Comparison of ENCODE assay signal across 16 cellular contexts in genomic region chr11:94934836-94935235, GRCh38. TPM values are rescaled to one million over a fixed set of nuclear protein-coding genes. Genes with fewer than 3 reads are reported as not detected.
DNase-seq lines count a peak whose midpoint lies in the region; ATAC-seq and TF ChIP-seq lines count a peak whose summit lies in the region.
"Had no signal": no experiment of that assay in that cellular context is flagged by ENCODE, and none has a peak within 500 bp of the region (broad histone marks: within the 10 kb centered on the region; RNA-seq: fewer than 3 reads in every experiment).

No MANE protein-coding gene starts in this region.

- peaks cover 3% of the 10 kb centered on the region for H3K9me3 Mint-ChIP-seq in T-helper 2 cell treated with Interferon-gamma antibody and Interleukin-4, amounts not matched to agents 5 μg/mL and 100 μg/mL, for 36 hours

- TF ChIP-seq CTCF in A673 (conservative IDR thresholded peaks at IDR 0.05; ENCODE audit: low read depth, low read length), result no peak
- no peak for TF ChIP-seq CTCF in DND-41 (IDR thresholded peaks at IDR 0.05; ENCODE audit: borderline replicate concordance, extremely low read depth, low read length, poor library complexity, severe bottlenecking)

- no peak overlapping the region for H2AFZ ChIP-seq in DND-41 (ENCODE audit: low read depth, low read length)
- H2AFZ ChIP-seq: parathyroid adenoma had no signal

- peak overlapping the region; percentile 64 for H3K27ac ChIP-seq in A673 (ENCODE audit: low read depth, low read length, poor library complexity, severe bottlenecking)
- no peak overlapping the region for H3K27ac ChIP-seq in DND-41 (ENCODE audit: low read length)
- H3K27ac ChIP-seq: parathyroid adenoma had no signal

- H3K79me2 ChIP-seq in DND-41 (ENCODE audit: insufficient read depth, low read length), result no peaks in the 10 kb centered on the region
- H3K79me2 ChIP-seq: parathyroid adenoma had no signal

- no peaks in the 10 kb centered on the region for H4K20me1 ChIP-seq in DND-41 (ENCODE audit: insufficient read depth, low read length)

- H3K4me3 ChIP-seq in A673 (ENCODE audit: low read depth, low read length, poor library complexity, severe bottlenecking) (no peak overlapping the region), DND-41 (ENCODE audit: low read depth in 1 of 2, low read length in 2 of 2) (no peak overlapping the region)
- H3K4me3 ChIP-seq: MG63, sigmoid colon had no signal

- H3K4me1 Mint-ChIP-seq in T-helper 2 cell treated with Interferon-gamma antibody and Interleukin-4, amounts not matched to agents 5 μg/mL and 100 μg/mL, for 36 hours (ENCODE audit: low read depth), result peaks cover 16% of the 10 kb centered on the region

- peak overlapping the region; percentile 19 for H3K4me3 Mint-ChIP-seq in T-helper 2 cell treated with Interferon-gamma antibody and Interleukin-4, amounts not matched to agents 5 μg/mL and 100 μg/mL, for 36 hours

- DNase-seq in A673 (ENCODE audit: low spot score) (peak; percentile 91), DND-41 (no peak), lung microvascular endothelial cell (ENCODE audit: low read depth in 2 of 2) (peak; percentile 25 to 73), Kasumi-1 (lab: John Stamatoyannopoulos, UW) (no peak), SK-N-DZ (ENCODE audit: low spot score) (no peak)
- no peak for DNase-seq in T-helper 2 cell treated with Interferon-gamma antibody and Interleukin-4, amounts not matched to agents 5 μg/mL and 100 μg/mL, for 36 hours (ENCODE audit: low spot score)
- DNase-seq: activated CD4-positive, alpha-beta T cell treated with anti-CD3 and anti-CD28 coated beads, Interleukin-2, amount 50 U/mL, for 1 hour; activated T-cell treated with anti-CD3 and anti-CD28 coated beads, Interleukin-2, amount 50 U/mL, for 1 hour; NCI-H187; NCI-H510A treated with DMSO at 0.1 percent for 48 hours; Right ventricle myocardium superior; sigmoid colon had no signal

- peaks cover 12% of the 10 kb centered on the region for H3K27me3 Mint-ChIP-seq in T-helper 2 cell treated with Interferon-gamma antibody and Interleukin-4, amounts not matched to agents 5 μg/mL and 100 μg/mL, for 36 hours (ENCODE audit: low read depth)

- H3K36me3 ChIP-seq in A673 (ENCODE audit: insufficient read depth, low read length, poor library complexity, severe bottlenecking), result no peaks in the 10 kb centered on the region
- H3K36me3 ChIP-seq in DND-41 (ENCODE audit: insufficient read depth, low read length), result no peaks in the 10 kb centered on the region
- H3K36me3 ChIP-seq: MG63, sigmoid colon had no signal

- H3K27me3 ChIP-seq in A673 (replicated peaks; ENCODE audit: insufficient read depth, low read depth, low read length, poor library complexity) (no peaks in the 10 kb centered on the region), DND-41 (ENCODE audit: insufficient read depth, low read length, poor library complexity) (no peaks in the 10 kb centered on the region)
- H3K27me3 ChIP-seq: MG63, sigmoid colon had no signal

- no peak overlapping the region for H3K9ac ChIP-seq in DND-41 (ENCODE audit: low read depth, low read length)
- H3K9ac ChIP-seq: parathyroid adenoma had no signal

- H3K4me2 ChIP-seq in DND-41 (ENCODE audit: insufficient read depth, low read length), result no peak overlapping the region

- ATAC-seq in DND-41 (ENCODE audit: insufficient read depth, low read depth) (peak; percentile 73), HG03280 (IDR thresholded peaks at IDR 0.05; ENCODE audit: unreplicated experiment) (no peak), HG02970 (IDR thresholded peaks at IDR 0.05; ENCODE audit: low FRiP score, unreplicated experiment) (no peak)

- BruUV-seq in A673 (replicated peaks; lab: Mats Ljungman, UMichigan), result no TSS peak

- POLR2A ChIA-PET in A673 (lab: Charles Lee; ENCODE audit: low non-redundant PET), result no interaction called here

- intact Hi-C loops in A673 (cut with micrococcal nuclease; ENCODE audit: unreplicated experiment), result no loop called here

- H3K4me1 ChIP-seq in A673 (ENCODE audit: insufficient read depth, low read length, poor library complexity, severe bottlenecking), result peaks cover 47% of the 10 kb centered on the region
- H3K4me1 ChIP-seq in DND-41 (ENCODE audit: insufficient read depth, low read length), result peaks cover 22% of the 10 kb centered on the region

- no peaks in the 10 kb centered on the region for H3K36me3 Mint-ChIP-seq in T-helper 2 cell treated with Interferon-gamma antibody and Interleukin-4, amounts not matched to agents 5 μg/mL and 100 μg/mL, for 36 hours (ENCODE audit: low read depth)

- H3K9me3 ChIP-seq in A673 (ENCODE audit: low read depth, low read length, poor library complexity, severe bottlenecking) (no peaks in the 10 kb centered on the region), DND-41 (ENCODE audit: insufficient read depth, low read length, severe bottlenecking) (no peaks in the 10 kb centered on the region)
- H3K9me3 ChIP-seq: MG63, sigmoid colon had no signal

- CTCF ChIA-PET in A673 (lab: Charles Lee), result interaction anchor here (0.6 kb wide), 1 partner anchor 9 kb away, joined by 4 read pairs; no protein-coding TSS in a partner anchor

- H3K27ac Mint-ChIP-seq in T-helper 2 cell treated with Interferon-gamma antibody and Interleukin-4, amounts not matched to agents 5 μg/mL and 100 μg/mL, for 36 hours, result no peak overlapping the region

RNA-seq across cellular contexts. Expression of gene CWC15, which starts 38.5 kb away (rescaled TPM):
- total RNA-seq in A673 (2021) (86.1 and 86.7 TPM in 2 replicates), lung microvascular endothelial cell (24.2 and 28.4 TPM in 2 replicates)
- polyA plus RNA-seq in SK-N-DZ (2014; cell fraction: cytosol; rRNA removed), result 87.4 and 109 TPM in 2 replicates
- polyA plus RNA-seq in SK-N-DZ (2014; cell fraction: nucleus; rRNA removed), result 149 and 208 TPM in 2 replicates

RNA-seq across cellular contexts. Expression of gene KDM4D, which starts 38.7 kb away (rescaled TPM):
- 3.0 and 3.9 TPM in 2 replicates for total RNA-seq in A673 (2021)
- total RNA-seq in lung microvascular endothelial cell, result 0.20 and 0.22 TPM in 2 replicates
- 6.5 and 8.6 TPM in 2 replicates for polyA plus RNA-seq in SK-N-DZ (2014; cell fraction: cytosol; rRNA removed)
- 3.6 and 4.7 TPM in 2 replicates for polyA plus RNA-seq in SK-N-DZ (2014; cell fraction: nucleus; rRNA removed)

Comparison
In these comparisons a context has a peak if more than half of its experiments do, and no peak if none do; other contexts are left out.
1. DNase-seq: peak in A673 (single experiment) and lung microvascular endothelial cell (2 of 2); none in DND-41 (single experiment), T-helper 2 cell treated with Interferon-gamma antibody and Interleukin-4, amounts not matched to agents 5 μg/mL and 100 μg/mL, for 36 hours (single experiment), Kasumi-1 (0 of 2) and SK-N-DZ (single experiment).